9 cellular contexts compared by ENCODE assay signal in genomic region chr12:49983892-49984291, GRCh38. TPM values are rescaled to one million over a fixed set of nuclear protein-coding genes. Genes with fewer than 3 reads are reported as not detected.
DNase-seq lines count a peak whose midpoint lies in the region; ATAC-seq, FAIRE-seq and TF ChIP-seq lines count a peak whose summit lies in the region.
"Had no signal": no experiment of that assay in that cellular context is flagged by ENCODE, and none has a peak within 500 bp of the region (broad histone marks: within the 10 kb centered on the region; RNA-seq: fewer than 3 reads in every experiment).

No MANE protein-coding gene starts in this region.

- no peak for TF ChIP-seq POLR2A in endothelial cell of umbilical vein (IDR thresholded peaks at IDR 0.05; ENCODE audit: low read depth, low read length)

- no peaks in the 10 kb centered on the region for H3K27me3 ChIP-seq in endothelial cell of umbilical vein (ENCODE audit: control insufficient read depth in 2 of 2, insufficient read depth in 2 of 2, low read length in 2 of 2)
- no peaks in the 10 kb centered on the region for H3K27me3 ChIP-seq in osteoblast (ENCODE audit: insufficient read depth, low read length)

- CTCF ChIA-PET in endothelial cell of umbilical vein (lab: Charles Lee) (interaction anchor here (0.7 to 7.5 kb wide), 24 partner anchors 8 to 221 kb away, joined by 3 to 126 read pairs (median 4); partner anchors contain the start of genes AQP6 and SMARCD1), HEK293T (lab: Yijun Ruan, JAX) (interaction anchor here (1.4 kb wide), 1 partner anchor 101 kb away, joined by 3 read pairs; no protein-coding TSS in a partner anchor)

- intact Hi-C loops in endothelial cell of umbilical vein (cut with micrococcal nuclease), result loop anchor here (2.0 kb wide), 1 partner anchor 17 kb away; no protein-coding TSS in a partner anchor

- POLR2A ChIA-PET in endothelial cell of umbilical vein (lab: Charles Lee), result interaction anchor here (0.7 to 0.8 kb wide), 2 partner anchors 28 to 115 kb away, joined by 3 to 4 read pairs; no protein-coding TSS in a partner anchor
- POLR2A ChIA-PET in HEK293T (lab: Yijun Ruan, JAX), result interaction anchor here (1.4 kb wide), 1 partner anchor 24 kb away, joined by 3 read pairs; no protein-coding TSS in a partner anchor

- H3K9me3 ChIP-seq in endothelial cell of umbilical vein (replicated peaks; ENCODE audit: control insufficient read depth, insufficient read depth, low read length) (no peaks in the 10 kb centered on the region), osteoblast (ENCODE audit: low read depth, low read length) (no peaks in the 10 kb centered on the region)

- H3K9me1 ChIP-seq in endothelial cell of umbilical vein (replicated peaks; ENCODE audit: control insufficient read depth, extremely low read depth, insufficient read depth, low read length), result no peaks in the 10 kb centered on the region

- H3K9ac ChIP-seq in endothelial cell of umbilical vein (replicated peaks; ENCODE audit: extremely low read depth, insufficient read depth, low read length), result no peak overlapping the region

- H3K4me1 ChIP-seq in endothelial cell of umbilical vein (ENCODE audit: control insufficient read depth, extremely low read depth, insufficient read depth, low read length), result peaks cover 14% of the 10 kb centered on the region
- peaks cover 21% of the 10 kb centered on the region for H3K4me1 ChIP-seq in osteoblast (ENCODE audit: insufficient read depth, low read length)

- H3K4me2 ChIP-seq in endothelial cell of umbilical vein (ENCODE audit: insufficient read depth, low read length) (peak overlapping the region; percentile 25), osteoblast (ENCODE audit: insufficient read depth, low read length) (peak overlapping the region; percentile 63)

- no TSS peak for BruUV-seq in endothelial cell of umbilical vein (replicated peaks; lab: Mats Ljungman, UMichigan)

- H4K20me1 ChIP-seq in endothelial cell of umbilical vein (replicated peaks; ENCODE audit: control insufficient read depth, extremely low read depth, insufficient read depth, low read length) (no peaks in the 10 kb centered on the region), osteoblast (ENCODE audit: insufficient read depth, low read length) (no peaks in the 10 kb centered on the region)

- H3K79me2 ChIP-seq in endothelial cell of umbilical vein (ENCODE audit: control insufficient read depth, insufficient read depth, low read length) (no peaks in the 10 kb centered on the region), osteoblast (ENCODE audit: insufficient read depth, low read length) (no peaks in the 10 kb centered on the region)

- DNase-seq in EL (peak; percentile 92), NCI-H69 (lab: John Stamatoyannopoulos, UW) (peak; percentile 90), endothelial cell of umbilical vein (ENCODE audit: low read depth, low spot score) (peak; percentile 87), osteoblast (ENCODE audit: insufficient read length, low spot score, missing footprints) (peak; percentile 91), HEK293T (ENCODE audit: extremely low spot score) (no peak), LoVo (ENCODE audit: low spot score) (no peak)
- DNase-seq: occipital lobe had no signal

- H3K27ac ChIP-seq in endothelial cell of umbilical vein (ENCODE audit: insufficient read depth, low read depth, low read length), result peak overlapping the region; percentile 24
- H3K27ac ChIP-seq in osteoblast (ENCODE audit: low read depth, low read length), result peak overlapping the region; percentile 64

- no peak overlapping the region for H3K4me3 ChIP-seq in endothelial cell of umbilical vein (replicated peaks in 1 of 3; ENCODE audit: insufficient read depth in 1 of 3, low read depth in 1 of 3, low read length in 3 of 3)
- H3K4me3 ChIP-seq in osteoblast (ENCODE audit: insufficient read depth, low read length), result peak overlapping the region; percentile 36

- H3K36me3 ChIP-seq in endothelial cell of umbilical vein (ENCODE audit: control insufficient read depth in 2 of 2, extremely low read depth in 1 of 2, insufficient read depth in 2 of 2, low read length in 2 of 2) (no peaks in the 10 kb centered on the region), osteoblast (ENCODE audit: insufficient read depth, low read length) (peaks cover 13% of the 10 kb centered on the region)

- peak; percentile 99 for FAIRE-seq in endothelial cell of umbilical vein (lab: Jason Lieb, UNC)

- dilution Hi-C loops in endothelial cell of umbilical vein (cut with MboI; ENCODE audit: extremely low pct_ligation_motif_present, low sequenced_read_pairs), result no loop called here

- TF ChIP-seq CTCF in endothelial cell of umbilical vein (IDR thresholded peaks at IDR 0.05; ENCODE audit: extremely low read depth in 1 of 2, insufficient read depth in 1 of 2, low read depth in 1 of 2, low read length in 2 of 2), result no peak
- TF ChIP-seq CTCF in osteoblast (IDR thresholded peaks at IDR 0.05; ENCODE audit: extremely low read depth, low read depth, low read length), result peak; percentile 17

- ATAC-seq in GM19023 (IDR thresholded peaks at IDR 0.05; ENCODE audit: unreplicated experiment) (no peak), HG03442 (IDR thresholded peaks at IDR 0.05; ENCODE audit: unreplicated experiment) (no peak)

- H2AFZ ChIP-seq in endothelial cell of umbilical vein (ENCODE audit: low read depth, low read length) (no peak overlapping the region), osteoblast (ENCODE audit: low read length) (peak overlapping the region; percentile 78)

TF ChIP-seq in endothelial cell of umbilical vein, 7 proteins besides CTCF, POLR2A, EP300 and RAD21 (continues in another document):
- no peak for TF ChIP-seq EZH2 (IDR thresholded peaks at IDR 0.05; ENCODE audit: borderline replicate concordance, low read depth, low read length, severe bottlenecking)
- no peak for TF ChIP-seq MYC (IDR thresholded peaks at IDR 0.05; ENCODE audit: low read depth, low read length)
- TF ChIP-seq POLR2AphosphoS5 (IDR thresholded peaks at IDR 0.05; ENCODE audit: insufficient read depth, low read depth, low read length), result peak; percentile 43
- TF ChIP-seq FOS (IDR thresholded peaks at IDR 0.05; ENCODE audit: borderline replicate concordance, insufficient read depth, low read length), result peak; percentile 69
- peak; percentile 47 for TF ChIP-seq JUN (IDR thresholded peaks at IDR 0.05; ENCODE audit: borderline replicate concordance, insufficient read depth, insufficient read length, low read depth)

TF ChIP-seq in HEK293T, 16 proteins besides CTCF, POLR2A, EP300 and RAD21:
- TF ChIP-seq ARNT (IDR thresholded peaks at IDR 0.05) (no peak), FOXM1 (IDR thresholded peaks at IDR 0.05; ENCODE audit: borderline replicate concordance) (no peak), FOXA1 (IDR thresholded peaks at IDR 0.05) (no peak), CTBP1 (IDR thresholded peaks at IDR 0.05; ENCODE audit: borderline replicate concordance) (no peak), BHLHE40 (IDR thresholded peaks at IDR 0.05; ENCODE audit: borderline replicate concordance) (no peak)

RNA-seq across cellular contexts. Expression of gene AQP6, which starts 11.1 kb away (rescaled TPM):
- not detected in 2 replicates for total RNA-seq in endothelial cell of umbilical vein
- polyA plus RNA-seq in endothelial cell of umbilical vein, result 0.04 TPM in 1 of 2 replicates, not detected in the other
- polyA plus RNA-seq in endothelial cell of umbilical vein (2011; cell fraction: cytosol; rRNA removed), result not detected in 2 replicates
- 0.07 and 0.20 TPM in 2 replicates for polyA plus RNA-seq in endothelial cell of umbilical vein (2011; cell fraction: nucleus; rRNA removed)
- not detected in 2 replicates for polyA plus RNA-seq in endothelial cell of umbilical vein (2012)
- polyA minus RNA-seq in endothelial cell of umbilical vein, result not detected in 2 replicates
- not detected for polyA minus RNA-seq in endothelial cell of umbilical vein (2011; cell fraction: cytosol; rRNA and poly(A)+ RNA removed)
- polyA minus RNA-seq in endothelial cell of umbilical vein (2011; cell fraction: nucleus; rRNA and poly(A)+ RNA removed), result not detected in 2 replicates
- total RNA-seq in osteoblast, result not detected in 2 replicates

RNA-seq across cellular contexts. Expression of gene AQP5, which starts 22.2 kb away (rescaled TPM):
- total RNA-seq in endothelial cell of umbilical vein (0.67 and 0.95 TPM in 2 replicates), osteoblast (not detected in 2 replicates)
- 2.3 and 2.7 TPM in 2 replicates for polyA plus RNA-seq in endothelial cell of umbilical vein
- 0.76 and 1.8 TPM in 2 replicates for polyA plus RNA-seq in endothelial cell of umbilical vein (2011; cell fraction: cytosol; rRNA removed)
- 1.3 and 2.9 TPM in 2 replicates for polyA plus RNA-seq in endothelial cell of umbilical vein (2011; cell fraction: nucleus; rRNA removed)
- 0.23 and 0.31 TPM in 2 replicates for polyA plus RNA-seq in endothelial cell of umbilical vein (2012)
- polyA minus RNA-seq in endothelial cell of umbilical vein, result 0.68 and 0.92 TPM in 2 replicates
- polyA minus RNA-seq in endothelial cell of umbilical vein (2011; cell fraction: cytosol; rRNA and poly(A)+ RNA removed), result not detected
- 0.48 TPM in 1 of 2 replicates, not detected in the other for polyA minus RNA-seq in endothelial cell of umbilical vein (2011; cell fraction: nucleus; rRNA and poly(A)+ RNA removed)

RNA-seq across cellular contexts. Expression of gene AQP2, which starts 33.4 kb away (rescaled TPM):
- total RNA-seq in endothelial cell of umbilical vein (not detected in 2 replicates), osteoblast (not detected in 2 replicates)
- polyA plus RNA-seq in endothelial cell of umbilical vein, result not detected in 2 replicates
- polyA plus RNA-seq in endothelial cell of umbilical vein (2011; cell fraction: cytosol; rRNA removed), result not detected in 2 replicates
- polyA plus RNA-seq in endothelial cell of umbilical vein (2011; cell fraction: nucleus; rRNA removed), result not detected in 2 replicates
- not detected in 2 replicates for polyA plus RNA-seq in endothelial cell of umbilical vein (2012)
- not detected in 2 replicates for polyA minus RNA-seq in endothelial cell of umbilical vein
- polyA minus RNA-seq in endothelial cell of umbilical vein (2011; cell fraction: cytosol; rRNA and poly(A)+ RNA removed), result not detected
- polyA minus RNA-seq in endothelial cell of umbilical vein (2011; cell fraction: nucleus; rRNA and poly(A)+ RNA removed), result not detected in 2 replicates
- total RNA-seq: occipital lobe had no signal

RNA-seq across cellular contexts. Expression of gene RACGAP1, which starts 41.4 kb away (rescaled TPM):
- total RNA-seq in endothelial cell of umbilical vein (56.3 and 62.9 TPM in 2 replicates), osteoblast (12.7 and 16.5 TPM in 2 replicates)
- 15.4 and 16.5 TPM in 2 replicates for polyA plus RNA-seq in endothelial cell of umbilical vein
- polyA plus RNA-seq in endothelial cell of umbilical vein (2011; cell fraction: cytosol; rRNA removed), result 30.8 and 31.7 TPM in 2 replicates
- polyA plus RNA-seq in endothelial cell of umbilical vein (2011; cell fraction: nucleus; rRNA removed), result 35.0 and 37.2 TPM in 2 replicates
- 30.3 and 55.7 TPM in 2 replicates for polyA plus RNA-seq in endothelial cell of umbilical vein (2012)
- 42.7 and 50.6 TPM in 2 replicates for polyA minus RNA-seq in endothelial cell of umbilical vein
- polyA minus RNA-seq in endothelial cell of umbilical vein (2011; cell fraction: cytosol; rRNA and poly(A)+ RNA removed), result 104 TPM
- polyA minus RNA-seq in endothelial cell of umbilical vein (2011; cell fraction: nucleus; rRNA and poly(A)+ RNA removed), result 14.4 and 22.9 TPM in 2 replicates

Comparison
In these comparisons a context has a peak if more than half of its experiments do, and no peak if none do; other contexts are left out.
1. DNase-seq: peak in EL (single experiment), NCI-H69 (single experiment), endothelial cell of umbilical vein (single experiment) and osteoblast (single experiment); none in HEK293T (single experiment) and LoVo (single experiment).